In the genomic region with DNA sequence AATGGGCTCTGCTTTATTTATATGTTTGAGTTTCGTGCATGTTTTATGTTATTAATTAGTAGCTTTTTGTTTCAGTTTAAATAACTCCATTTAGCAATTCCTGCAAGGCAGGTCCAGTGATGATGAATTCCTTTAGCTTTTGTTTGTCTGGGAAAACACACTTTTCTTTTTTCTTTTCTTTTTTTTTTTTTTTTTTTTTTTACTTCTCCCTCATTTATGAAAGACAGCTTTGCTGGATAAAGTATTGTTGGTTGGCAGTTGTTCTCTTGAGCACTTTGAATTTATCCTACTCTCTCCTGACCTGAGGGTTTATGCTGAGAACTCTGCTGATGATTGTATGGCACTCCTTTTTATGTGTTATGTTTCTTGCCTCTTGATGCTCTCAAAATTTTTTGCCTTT, we compare ENCODE assay signal across 17 cellular contexts.
"Had no signal": no experiment of that assay in that cellular context is flagged by ENCODE, and none has a peak within 500 bp of the region (broad histone marks: within the 10 kb centered on the region; RNA-seq: fewer than 3 reads in every experiment).

No MANE protein-coding gene starts in this region.

- H3K27me3 ChIP-seq: breast epithelium, esophagus muscularis mucosa, heart right ventricle, testis, upper lobe of right lung had no signal

- H3K4me1 Mint-ChIP-seq: activated CD4-positive, alpha-beta T cell treated with anti-CD3 and anti-CD28 coated beads, Interleukin-2, amount 10 ng/mL, durations not matched to agents 7 days and 5 days; nephron progenitor cell had no signal

- ATAC-seq: heart right ventricle; stimulated activated naive CD8-positive, alpha-beta T cell treated with anti-CD3 and anti-CD28 coated beads, Interleukin-15, Interleukin-2, amounts not matched to agents 100 U/mL and 50 U/mL, for 24 hours; upper lobe of right lung had no signal

- H3K9me3 ChIP-seq: testis had no signal

- H3K27ac ChIP-seq: breast epithelium, esophagus muscularis mucosa, heart right ventricle, testis, upper lobe of right lung had no signal

- H3K4me3 ChIP-seq: breast epithelium, esophagus muscularis mucosa, heart right ventricle, testis, upper lobe of right lung had no signal

- FAIRE-seq: frontal cortex, kidney had no signal

- H3K4me1 ChIP-seq: breast epithelium, esophagus muscularis mucosa, testis, upper lobe of right lung had no signal

- DNase-seq: activated CD4-positive, alpha-beta T cell treated with anti-CD3 and anti-CD28 coated beads, Interleukin-2, amount 10 ng/mL, durations not matched to agents 7 days and 5 days; activated CD4-positive, CD25-positive, alpha-beta regulatory T cell; activated CD8-positive, alpha-beta memory T cell treated with anti-CD3 and anti-CD28 coated beads for 24 hours; activated naive CD4-positive, alpha-beta T cell treated with anti-CD3 and anti-CD28 coated beads, Interleukin-2, amount 50 U/mL, for 16 hours; amygdala; heart right ventricle; kidney; nephron progenitor cell; stimulated activated CD4-positive, alpha-beta T cell treated with anti-CD3 and anti-CD28 coated beads, Interleukin-2, amount 100 ng/mL, for 48 hours; stimulated activated CD8-positive, alpha-beta memory T cell treated with anti-CD3 and anti-CD28 coated beads, Interleukin-4, amount 100 ng/mL, for 48 hours; stimulated activated naive CD8-positive, alpha-beta T cell treated with anti-CD3 and anti-CD28 coated beads, Interleukin-15, Interleukin-2, amounts not matched to agents 100 U/mL and 50 U/mL, for 24 hours; testis; upper lobe of right lung had no signal

- H3K27ac Mint-ChIP-seq: activated CD4-positive, alpha-beta T cell treated with anti-CD3 and anti-CD28 coated beads, Interleukin-2, amount 10 ng/mL, durations not matched to agents 7 days and 5 days; activated T-helper 2 cell treated with anti-CD3 and anti-CD28 coated beads, Interferon-gamma antibody, Interleukin-2, Interleukin-4, amounts not matched to agents 10 μg/mL and 5 μg/mL and 100 μg/mL, durations not matched to agents 14 hours and 24 hours and 36 hours; nephron progenitor cell had no signal

- H3K4me3 Mint-ChIP-seq: activated CD4-positive, alpha-beta T cell treated with anti-CD3 and anti-CD28 coated beads, Interleukin-2, amount 10 ng/mL, durations not matched to agents 7 days and 5 days; nephron progenitor cell had no signal
